1 cellular context compared by ENCODE assay signal in the genomic region with DNA sequence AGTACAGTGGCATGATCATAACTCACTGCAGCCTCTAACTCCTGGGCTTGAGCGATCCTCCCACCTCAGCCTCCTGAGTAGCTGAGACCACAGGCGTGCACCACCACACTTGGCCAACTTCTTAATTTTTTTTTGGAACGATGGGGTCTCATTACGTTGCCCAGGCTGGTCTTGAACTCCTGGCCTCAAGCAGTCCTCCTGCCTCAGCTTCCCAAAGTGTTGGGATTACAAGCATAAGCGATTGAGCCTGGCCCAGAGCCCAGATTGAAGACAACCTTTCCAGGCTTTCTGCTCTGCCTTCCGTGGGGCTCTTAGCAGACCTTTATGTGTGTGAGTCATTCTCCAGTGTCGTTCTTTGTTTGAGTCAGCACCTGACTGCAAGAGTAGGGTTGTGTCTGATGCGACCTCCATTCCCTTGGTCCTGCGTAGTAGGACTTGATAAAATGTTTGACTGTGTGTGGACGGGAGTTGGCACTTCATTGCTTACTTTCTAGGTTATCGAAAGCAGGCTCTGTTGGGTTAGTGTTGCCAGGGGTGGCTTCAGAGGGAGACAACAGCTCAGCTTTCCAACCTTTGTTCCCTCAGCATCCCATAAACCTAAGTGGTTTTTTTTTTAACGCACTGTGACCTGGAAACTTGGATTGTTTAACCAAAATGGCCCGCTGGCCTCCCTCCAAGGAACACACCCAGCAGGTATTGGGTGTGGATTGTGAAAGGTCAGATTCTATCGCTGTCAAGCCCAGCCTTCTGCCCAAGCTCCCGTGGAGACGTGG.
TF ChIP-seq lines count a peak whose summit lies in the region.

No MANE protein-coding gene starts in this region.

TF ChIP-seq in HepG2, 621 proteins besides CTCF, POLR2A, EP300 and RAD21 (continued from another document and continues in another):
- TF ChIP-seq FOXJ3 (CRISPR knock-in tag; IDR thresholded peaks at IDR 0.05; ENCODE audit: borderline replicate concordance) (peak; percentile 63; the same call in 1 of the 2 replicates), PPARG (CRISPR knock-in tag; conservative IDR thresholded peaks at IDR 0.05) (peak; percentile 74; the same call in 1 of the 2 replicates), HDAC1 (CRISPR knock-in tag; IDR thresholded peaks at IDR 0.05) (0 out of 2 replicates have a peak, but pooled peaks have one; percentile 24), TEAD3 (CRISPR knock-in tag; optimal IDR thresholded peaks at IDR 0.05; ENCODE audit: borderline replicate concordance) (peak; percentile 48), FOXP4 (CRISPR knock-in tag; IDR thresholded peaks at IDR 0.05) (peak; percentile 59), KDM5A (IDR thresholded peaks at IDR 0.05; ENCODE audit: borderline replicate concordance, low read length) (no peak), TBX2 (CRISPR knock-in tag; IDR thresholded peaks at IDR 0.05; ENCODE audit: borderline replicate concordance) (0 out of 2 replicates have a peak, but pooled peaks have one; percentile 15), NR0B2 (CRISPR knock-in tag; IDR thresholded peaks at IDR 0.05) (0 out of 2 replicates have a peak, but pooled peaks have one; percentile 22), WIZ (CRISPR knock-in tag; IDR thresholded peaks at IDR 0.05) (0 out of 2 replicates have a peak, but pooled peaks have one; percentile 50), GZF1 (CRISPR knock-in tag; IDR thresholded peaks at IDR 0.05) (0 out of 2 replicates have a peak, but pooled peaks have one; percentile 35), KDM6A (CRISPR knock-in tag; IDR thresholded peaks at IDR 0.05; ENCODE audit: low read depth) (0 out of 2 replicates have a peak, but pooled peaks have one; percentile 54), THAP11 (CRISPR knock-in tag; IDR thresholded peaks at IDR 0.05) (0 out of 2 replicates have a peak, but pooled peaks have one; percentile 17), ZNF644 (CRISPR knock-in tag; IDR thresholded peaks at IDR 0.05; ENCODE audit: low read depth) (peak; percentile 97), ZNF614 (CRISPR knock-in tag; IDR thresholded peaks at IDR 0.05; ENCODE audit: borderline replicate concordance) (peak; percentile 13; the same call in 1 of the 2 replicates), BHLHE40 (IDR thresholded peaks at IDR 0.05; ENCODE audit: low read length) (0 out of 2 replicates have a peak, but pooled peaks have one; percentile 2), ZNF629 (CRISPR knock-in tag; conservative IDR thresholded peaks at IDR 0.05) (no peak), NR2F2 (IDR thresholded peaks at IDR 0.05; ENCODE audit: borderline replicate concordance, low read depth) (0 out of 2 replicates have a peak, but pooled peaks have one; percentile 37), PRMT3 (CRISPR knock-in tag; IDR thresholded peaks at IDR 0.05; ENCODE audit: borderline replicate concordance, low read depth) (no peak), ZNF605 (CRISPR knock-in tag; IDR thresholded peaks at IDR 0.05) (peak; percentile 73; the same call in 1 of the 2 replicates), HNF4G (IDR thresholded peaks at IDR 0.05; ENCODE audit: borderline replicate concordance, low read depth, low read length) (peak; percentile 54; the same call in 1 of the 2 replicates), HNF4G (CRISPR knock-in tag; IDR thresholded peaks at IDR 0.05; ENCODE audit: borderline replicate concordance, low read depth) (no peak), JUN (CRISPR knock-in tag; IDR thresholded peaks at IDR 0.05) (0 out of 2 replicates have a peak, but pooled peaks have one; percentile 17), ZEB1 (IDR thresholded peaks at IDR 0.05; ENCODE audit: insufficient replicate concordance, low read depth) (peak; percentile 94), NONO (IDR thresholded peaks at IDR 0.05) (no peak), NONO (CRISPR knock-in tag; conservative IDR thresholded peaks at IDR 0.05) (peak; percentile 67), LCORL (IDR thresholded peaks at IDR 0.05) (0 out of 2 replicates have a peak, but pooled peaks have one; percentile 27), LCORL (CRISPR knock-in tag; IDR thresholded peaks at IDR 0.05) (peak; percentile 78), ZMYM3 (CRISPR knock-in tag; IDR thresholded peaks at IDR 0.05) (peak; percentile 68; the same call in 1 of the 2 replicates), PITX1 (CRISPR knock-in tag; IDR thresholded peaks at IDR 0.05) (peak; percentile 6; the same call in 1 of the 2 replicates), NR2F6 (IDR thresholded peaks at IDR 0.05) (peak; percentile 81), NR2F6 (CRISPR knock-in tag; IDR thresholded peaks at IDR 0.05) (peak; percentile 66; the same call in 1 of the 2 replicates), DR1 (CRISPR knock-in tag; IDR thresholded peaks at IDR 0.05) (0 out of 2 replicates have a peak, but pooled peaks have one; percentile 48)
- TF ChIP-seq, protein P1, sequence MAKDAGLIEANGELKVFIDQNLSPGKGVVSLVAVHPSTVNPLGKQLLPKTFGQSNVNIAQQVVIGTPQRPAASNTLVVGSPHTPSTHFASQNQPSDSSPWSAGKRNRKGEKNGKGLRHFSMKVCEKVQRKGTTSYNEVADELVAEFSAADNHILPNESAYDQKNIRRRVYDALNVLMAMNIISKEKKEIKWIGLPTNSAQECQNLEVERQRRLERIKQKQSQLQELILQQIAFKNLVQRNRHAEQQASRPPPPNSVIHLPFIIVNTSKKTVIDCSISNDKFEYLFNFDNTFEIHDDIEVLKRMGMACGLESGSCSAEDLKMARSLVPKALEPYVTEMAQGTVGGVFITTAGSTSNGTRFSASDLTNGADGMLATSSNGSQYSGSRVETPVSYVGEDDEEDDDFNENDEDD (CRISPR knock-in tag; IDR thresholded peaks at IDR 0.05; ENCODE audit: borderline replicate concordance) = 0 out of 2 replicates have a peak, but pooled peaks have one; percentile 14
- TF ChIP-seq, protein P2, sequence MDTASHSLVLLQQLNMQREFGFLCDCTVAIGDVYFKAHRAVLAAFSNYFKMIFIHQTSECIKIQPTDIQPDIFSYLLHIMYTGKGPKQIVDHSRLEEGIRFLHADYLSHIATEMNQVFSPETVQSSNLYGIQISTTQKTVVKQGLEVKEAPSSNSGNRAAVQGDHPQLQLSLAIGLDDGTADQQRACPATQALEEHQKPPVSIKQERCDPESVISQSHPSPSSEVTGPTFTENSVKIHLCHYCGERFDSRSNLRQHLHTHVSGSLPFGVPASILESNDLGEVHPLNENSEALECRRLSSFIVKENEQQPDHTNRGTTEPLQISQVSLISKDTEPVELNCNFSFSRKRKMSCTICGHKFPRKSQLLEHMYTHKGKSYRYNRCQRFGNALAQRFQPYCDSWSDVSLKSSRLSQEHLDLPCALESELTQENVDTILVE (CRISPR knock-in tag; IDR thresholded peaks at IDR 0.05) = no peak
- TF ChIP-seq, protein P3, sequence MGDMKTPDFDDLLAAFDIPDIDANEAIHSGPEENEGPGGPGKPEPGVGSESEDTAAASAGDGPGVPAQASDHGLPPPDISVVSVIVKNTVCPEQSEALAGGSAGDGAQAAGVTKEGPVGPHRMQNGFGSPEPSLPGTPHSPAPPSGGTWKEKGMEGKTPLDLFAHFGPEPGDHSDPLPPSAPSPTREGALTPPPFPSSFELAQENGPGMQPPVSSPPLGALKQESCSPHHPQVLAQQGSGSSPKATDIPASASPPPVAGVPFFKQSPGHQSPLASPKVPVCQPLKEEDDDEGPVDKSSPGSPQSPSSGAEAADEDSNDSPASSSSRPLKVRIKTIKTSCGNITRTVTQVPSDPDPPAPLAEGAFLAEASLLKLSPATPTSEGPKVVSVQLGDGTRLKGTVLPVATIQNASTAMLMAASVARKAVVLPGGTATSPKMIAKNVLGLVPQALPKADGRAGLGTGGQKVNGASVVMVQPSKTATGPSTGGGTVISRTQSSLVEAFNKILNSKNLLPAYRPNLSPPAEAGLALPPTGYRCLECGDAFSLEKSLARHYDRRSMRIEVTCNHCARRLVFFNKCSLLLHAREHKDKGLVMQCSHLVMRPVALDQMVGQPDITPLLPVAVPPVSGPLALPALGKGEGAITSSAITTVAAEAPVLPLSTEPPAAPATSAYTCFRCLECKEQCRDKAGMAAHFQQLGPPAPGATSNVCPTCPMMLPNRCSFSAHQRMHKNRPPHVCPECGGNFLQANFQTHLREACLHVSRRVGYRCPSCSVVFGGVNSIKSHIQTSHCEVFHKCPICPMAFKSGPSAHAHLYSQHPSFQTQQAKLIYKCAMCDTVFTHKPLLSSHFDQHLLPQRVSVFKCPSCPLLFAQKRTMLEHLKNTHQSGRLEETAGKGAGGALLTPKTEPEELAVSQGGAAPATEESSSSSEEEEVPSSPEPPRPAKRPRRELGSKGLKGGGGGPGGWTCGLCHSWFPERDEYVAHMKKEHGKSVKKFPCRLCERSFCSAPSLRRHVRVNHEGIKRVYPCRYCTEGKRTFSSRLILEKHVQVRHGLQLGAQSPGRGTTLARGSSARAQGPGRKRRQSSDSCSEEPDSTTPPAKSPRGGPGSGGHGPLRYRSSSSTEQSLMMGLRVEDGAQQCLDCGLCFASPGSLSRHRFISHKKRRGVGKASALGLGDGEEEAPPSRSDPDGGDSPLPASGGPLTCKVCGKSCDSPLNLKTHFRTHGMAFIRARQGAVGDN (CRISPR knock-in tag; IDR thresholded peaks at IDR 0.05) = peak; percentile 19; the same call in 1 of the 2 replicates
- TF ChIP-seq, protein P4, sequence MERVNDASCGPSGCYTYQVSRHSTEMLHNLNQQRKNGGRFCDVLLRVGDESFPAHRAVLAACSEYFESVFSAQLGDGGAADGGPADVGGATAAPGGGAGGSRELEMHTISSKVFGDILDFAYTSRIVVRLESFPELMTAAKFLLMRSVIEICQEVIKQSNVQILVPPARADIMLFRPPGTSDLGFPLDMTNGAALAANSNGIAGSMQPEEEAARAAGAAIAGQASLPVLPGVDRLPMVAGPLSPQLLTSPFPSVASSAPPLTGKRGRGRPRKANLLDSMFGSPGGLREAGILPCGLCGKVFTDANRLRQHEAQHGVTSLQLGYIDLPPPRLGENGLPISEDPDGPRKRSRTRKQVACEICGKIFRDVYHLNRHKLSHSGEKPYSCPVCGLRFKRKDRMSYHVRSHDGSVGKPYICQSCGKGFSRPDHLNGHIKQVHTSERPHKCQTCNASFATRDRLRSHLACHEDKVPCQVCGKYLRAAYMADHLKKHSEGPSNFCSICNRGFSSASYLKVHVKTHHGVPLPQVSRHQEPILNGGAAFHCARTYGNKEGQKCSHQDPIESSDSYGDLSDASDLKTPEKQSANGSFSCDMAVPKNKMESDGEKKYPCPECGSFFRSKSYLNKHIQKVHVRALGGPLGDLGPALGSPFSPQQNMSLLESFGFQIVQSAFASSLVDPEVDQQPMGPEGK (CRISPR knock-in tag; IDR thresholded peaks at IDR 0.05) = peak; percentile 51; the same call in 1 of the 2 replicates
- TF ChIP-seq, protein P5, sequence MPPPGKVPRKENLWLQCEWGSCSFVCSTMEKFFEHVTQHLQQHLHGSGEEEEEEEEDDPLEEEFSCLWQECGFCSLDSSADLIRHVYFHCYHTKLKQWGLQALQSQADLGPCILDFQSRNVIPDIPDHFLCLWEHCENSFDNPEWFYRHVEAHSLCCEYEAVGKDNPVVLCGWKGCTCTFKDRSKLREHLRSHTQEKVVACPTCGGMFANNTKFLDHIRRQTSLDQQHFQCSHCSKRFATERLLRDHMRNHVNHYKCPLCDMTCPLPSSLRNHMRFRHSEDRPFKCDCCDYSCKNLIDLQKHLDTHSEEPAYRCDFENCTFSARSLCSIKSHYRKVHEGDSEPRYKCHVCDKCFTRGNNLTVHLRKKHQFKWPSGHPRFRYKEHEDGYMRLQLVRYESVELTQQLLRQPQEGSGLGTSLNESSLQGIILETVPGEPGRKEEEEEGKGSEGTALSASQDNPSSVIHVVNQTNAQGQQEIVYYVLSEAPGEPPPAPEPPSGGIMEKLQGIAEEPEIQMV (CRISPR knock-in tag; IDR thresholded peaks at IDR 0.05; ENCODE audit: low read depth) = no peak
- TF ChIP-seq, protein P6, sequence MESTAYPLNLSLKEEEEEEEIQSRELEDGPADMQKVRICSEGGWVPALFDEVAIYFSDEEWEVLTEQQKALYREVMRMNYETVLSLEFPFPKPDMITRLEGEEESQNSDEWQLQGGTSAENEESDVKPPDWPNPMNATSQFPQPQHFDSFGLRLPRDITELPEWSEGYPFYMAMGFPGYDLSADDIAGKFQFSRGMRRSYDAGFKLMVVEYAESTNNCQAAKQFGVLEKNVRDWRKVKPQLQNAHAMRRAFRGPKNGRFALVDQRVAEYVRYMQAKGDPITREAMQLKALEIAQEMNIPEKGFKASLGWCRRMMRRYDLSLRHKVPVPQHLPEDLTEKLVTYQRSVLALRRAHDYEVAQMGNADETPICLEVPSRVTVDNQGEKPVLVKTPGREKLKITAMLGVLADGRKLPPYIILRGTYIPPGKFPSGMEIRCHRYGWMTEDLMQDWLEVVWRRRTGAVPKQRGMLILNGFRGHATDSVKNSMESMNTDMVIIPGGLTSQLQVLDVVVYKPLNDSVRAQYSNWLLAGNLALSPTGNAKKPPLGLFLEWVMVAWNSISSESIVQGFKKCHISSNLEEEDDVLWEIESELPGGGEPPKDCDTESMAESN (CRISPR knock-in tag; conservative IDR thresholded peaks at IDR 0.05) = 0 out of 2 replicates have a peak, but pooled peaks have one; percentile 25
- TF ChIP-seq, protein P7, sequence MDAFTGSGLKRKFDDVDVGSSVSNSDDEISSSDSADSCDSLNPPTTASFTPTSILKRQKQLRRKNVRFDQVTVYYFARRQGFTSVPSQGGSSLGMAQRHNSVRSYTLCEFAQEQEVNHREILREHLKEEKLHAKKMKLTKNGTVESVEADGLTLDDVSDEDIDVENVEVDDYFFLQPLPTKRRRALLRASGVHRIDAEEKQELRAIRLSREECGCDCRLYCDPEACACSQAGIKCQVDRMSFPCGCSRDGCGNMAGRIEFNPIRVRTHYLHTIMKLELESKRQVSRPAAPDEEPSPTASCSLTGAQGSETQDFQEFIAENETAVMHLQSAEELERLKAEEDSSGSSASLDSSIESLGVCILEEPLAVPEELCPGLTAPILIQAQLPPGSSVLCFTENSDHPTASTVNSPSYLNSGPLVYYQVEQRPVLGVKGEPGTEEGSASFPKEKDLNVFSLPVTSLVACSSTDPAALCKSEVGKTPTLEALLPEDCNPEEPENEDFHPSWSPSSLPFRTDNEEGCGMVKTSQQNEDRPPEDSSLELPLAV (CRISPR knock-in tag; conservative IDR thresholded peaks at IDR 0.05; ENCODE audit: low read depth) = no peak
